21 cellular contexts compared by ENCODE assay signal in the genomic region with DNA sequence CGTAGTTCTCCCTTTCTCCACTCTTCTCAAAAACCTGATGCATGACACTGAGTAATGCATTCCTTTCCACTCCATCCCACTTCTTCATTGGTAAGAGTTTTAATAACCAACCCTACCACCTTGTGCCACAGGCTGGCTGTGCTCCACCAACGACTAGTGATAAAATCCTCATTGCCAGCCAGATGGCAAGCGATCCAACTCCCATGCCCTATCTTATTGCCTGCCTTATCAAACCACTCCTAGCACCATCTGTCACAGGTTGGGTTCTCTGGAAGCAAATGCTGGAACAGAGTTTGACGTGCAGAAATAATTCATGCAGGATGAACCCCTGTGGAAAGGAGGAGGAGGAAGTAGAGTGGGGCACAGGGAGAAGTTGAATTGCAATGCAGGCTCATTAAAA.
DNase-seq lines count a peak whose midpoint lies in the region; ATAC-seq and FAIRE-seq lines count a peak whose summit lies in the region.
"Had no signal": no experiment of that assay in that cellular context is flagged by ENCODE, and none has a peak within 500 bp of the region (broad histone marks: within the 10 kb centered on the region; RNA-seq: fewer than 3 reads in every experiment).

No MANE protein-coding gene starts in this region.

- no peaks in the 10 kb centered on the region for H3K27me3 ChIP-seq in small intestine (ENCODE audit: control insufficient read depth in 2 of 2, insufficient read depth in 2 of 2, low read length in 2 of 2)
- H3K27me3 ChIP-seq: SJCRH30 had no signal

- 12 to 45% (median 27%) methylated on average over 4 of the region's 4 CpGs for WGBS in small intestine, 3 donors

- FAIRE-seq in small intestine (lab: Jason Lieb, UNC): no peak
- FAIRE-seq: A204.1, D721Med had no signal

- intact Hi-C loops in activated CD4-positive, alpha-beta memory T cell treated with anti-CD3 and anti-CD28 coated beads for 36 hours (cut with micrococcal nuclease): no loop called here

- H3K9me3 Mint-ChIP-seq in activated CD4-positive, alpha-beta memory T cell treated with anti-CD3 and anti-CD28 coated beads for 36 hours: no peaks in the 10 kb centered on the region

- peaks cover 0 to 1% of the 10 kb centered on the region in 2 donors for H3K4me1 ChIP-seq in small intestine (ENCODE audit: control insufficient read depth in 2 of 2, insufficient read depth in 1 of 2, low read depth in 1 of 2, low read length in 1 of 2)
- H3K4me1 ChIP-seq: SJCRH30 had no signal

- H3K36me3 ChIP-seq in small intestine (ENCODE audit: control insufficient read depth in 2 of 2, insufficient read depth in 2 of 2, low read length in 2 of 2): no peaks in the 10 kb centered on the region
- H3K36me3 ChIP-seq: SJCRH30 had no signal

- CTCF ChIA-PET in activated CD4-positive, alpha-beta memory T cell treated with anti-CD3 and anti-CD28 coated beads for 36 hours (lab: Charles Lee): no interaction called here

- H3K36me3 Mint-ChIP-seq in activated CD4-positive, alpha-beta memory T cell treated with anti-CD3 and anti-CD28 coated beads for 36 hours: no peaks in the 10 kb centered on the region
- H3K36me3 Mint-ChIP-seq: CD14-positive monocyte, T-cell had no signal

- peak overlapping the region in 1 of 2 donors; percentile 22 for H3K27ac ChIP-seq in small intestine (ENCODE audit: low read depth in 1 of 2, low read length in 1 of 2)
- H3K27ac ChIP-seq: SJCRH30 had no signal

- no peak overlapping the region for H3K4me3 ChIP-seq in small intestine (ENCODE audit: low read depth in 1 of 2, low read length in 2 of 2)
- H3K4me3 ChIP-seq: SJCRH30 had no signal

- DNase-seq in DMS 273 treated with DMSO at 0.1 percent for 48 hours (lab: John Stamatoyannopoulos, UW) (peak; percentile 98), NCI-H2171 (lab: John Stamatoyannopoulos, UW) (peak; percentile 91), cerebellar cortex (ENCODE audit: low spot score) (peak; percentile 89), small intestine (peak; percentile 88)
- no peak for DNase-seq in activated naive CD4-positive, alpha-beta T cell (lab: John Stamatoyannopoulos, UW)
- DNase-seq in activated CD4-positive, alpha-beta memory T cell treated with anti-CD3 and anti-CD28 coated beads for 36 hours: no peak
- DNase-seq: DMS79, H7, Kasumi-1, NCI-H1417 treated with DMSO at 0.1 percent for 48 hours, NCI-H2029, NCI-H446, NCI-H748 treated with DMSO at 0.1 percent for 48 hours, SJCRH30, T-cell had no signal

- POLR2A ChIA-PET in activated CD4-positive, alpha-beta memory T cell treated with anti-CD3 and anti-CD28 coated beads for 36 hours (lab: Charles Lee): no interaction called here

- no peak overlapping the region for H3K4me3 Mint-ChIP-seq in activated CD4-positive, alpha-beta memory T cell treated with anti-CD3 and anti-CD28 coated beads for 36 hours
- H3K4me3 Mint-ChIP-seq: B cell, CD14-positive monocyte, T-cell had no signal

- ATAC-seq in GM21423 (IDR thresholded peaks at IDR 0.05; ENCODE audit: unreplicated experiment): no peak
- ATAC-seq: Panc1, T-cell had no signal

- no peaks in the 10 kb centered on the region for H3K4me1 Mint-ChIP-seq in activated CD4-positive, alpha-beta memory T cell treated with anti-CD3 and anti-CD28 coated beads for 36 hours (ENCODE audit: low read depth)
- H3K4me1 Mint-ChIP-seq: B cell, CD14-positive monocyte, T-cell had no signal

- no peaks in the 10 kb centered on the region for H3K9me3 ChIP-seq in small intestine (ENCODE audit: control insufficient read depth, low read depth)
- H3K9me3 ChIP-seq: SJCRH30 had no signal

- no peak overlapping the region for H3K27ac Mint-ChIP-seq in activated CD4-positive, alpha-beta memory T cell treated with anti-CD3 and anti-CD28 coated beads for 36 hours
- H3K27ac Mint-ChIP-seq: B cell, CD14-positive monocyte, T-cell had no signal

- peaks cover 1% of the 10 kb centered on the region for H3K27me3 Mint-ChIP-seq in activated CD4-positive, alpha-beta memory T cell treated with anti-CD3 and anti-CD28 coated beads for 36 hours

Comparison
In these comparisons a context has a peak if more than half of its experiments do, and no peak if none do; other contexts are left out.
1. DNase-seq: peak in DMS 273 treated with DMSO at 0.1 percent for 48 hours (single experiment), NCI-H2171 (single experiment), cerebellar cortex (single experiment) and small intestine (single experiment); none in activated naive CD4-positive, alpha-beta T cell (0 of 4) and activated CD4-positive, alpha-beta memory T cell treated with anti-CD3 and anti-CD28 coated beads for 36 hours (single experiment).